ENCODE assay signal across 39 cellular contexts in the genomic region with DNA sequence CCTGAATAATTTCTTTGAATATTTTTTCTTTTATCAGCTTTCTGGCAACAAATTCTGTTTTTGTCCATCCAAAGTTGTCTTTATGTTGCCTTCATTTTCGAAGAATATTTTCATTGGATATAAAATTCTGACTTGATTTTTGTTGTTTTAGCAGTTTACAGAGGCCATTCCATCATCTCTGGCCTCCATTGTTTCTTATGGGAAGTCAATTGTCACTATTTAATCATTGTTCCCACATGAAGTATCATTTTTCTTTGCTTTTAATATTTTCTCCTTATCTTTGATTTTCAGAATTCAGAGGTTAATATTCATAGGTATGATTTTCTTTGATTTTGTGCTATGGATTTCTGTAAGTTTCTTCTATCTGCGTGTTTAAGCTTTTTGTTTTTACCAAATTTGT.
"Had no signal": no experiment of that assay in that cellular context is flagged by ENCODE, and none has a peak within 500 bp of the region (broad histone marks: within the 10 kb centered on the region; RNA-seq: fewer than 3 reads in every experiment).

No MANE protein-coding gene starts in this region.

- H3K9me3 Mint-ChIP-seq: activated naive CD4-positive, alpha-beta T cell treated with anti-CD3 and anti-CD28 coated beads, Interleukin-2, amount 10 ng/mL, durations not matched to agents 7 days and 5 days; activated naive CD8-positive, alpha-beta T cell treated with anti-CD3 and anti-CD28 coated beads, Interleukin-2, amount 10 ng/mL, durations not matched to agents 7 days and 5 days; activated T-helper 1 cell treated with anti-CD3 and anti-CD28 coated beads, Interleukin-12 subunit alpha, Interleukin-12 subunit beta, Interleukin-2, Interleukin-4 antibody, amounts not matched to agents 30 ng/mL and 10 ng/mL and 1 ng/mL, durations not matched to agents 14 hours and 24 hours and 36 hours; activated T-helper 2 cell treated with anti-CD3 and anti-CD28 coated beads, Interferon-gamma antibody, Interleukin-2, Interleukin-4, amounts not matched to agents 10 μg/mL and 5 μg/mL and 100 μg/mL, durations not matched to agents 14 hours and 24 hours and 36 hours; central memory CD8-positive, alpha-beta T cell had no signal

- H3K27ac ChIP-seq: adrenal gland, ascending aorta, body of pancreas, brain microvascular endothelial cell, breast epithelium, cardiac muscle cell had no signal

- DNase-seq: activated effector memory CD4-positive, alpha-beta T cell treated with anti-CD3 and anti-CD28 coated beads, Interleukin-2, amount 50 U/mL, for 16 hours; activated effector memory CD4-positive, alpha-beta T cell treated with Interleukin-2 at 50 U/mL for 16 hours; activated gamma-delta T cell; activated gamma-delta T cell treated with Interleukin-2 at 50 U/mL for 16 hours; activated naive CD4-positive, alpha-beta T cell; activated naive CD4-positive, alpha-beta T cell treated with anti-CD3 and anti-CD28 coated beads for 36 hours; activated naive CD4-positive, alpha-beta T cell treated with anti-CD3 and anti-CD28 coated beads, Interleukin-2, amount 10 ng/mL, durations not matched to agents 7 days and 5 days; activated naive CD4-positive, alpha-beta T cell treated with anti-CD3 and anti-CD28 coated beads, Interleukin-2, amount 50 U/mL, for 16 hours; activated naive CD4-positive, alpha-beta T cell treated with Interleukin-2 at 50 U/mL for 16 hours; activated naive CD8-positive, alpha-beta T cell treated with anti-CD3 and anti-CD28 coated beads for 36 hours; activated naive CD8-positive, alpha-beta T cell treated with anti-CD3 and anti-CD28 coated beads, Interleukin-2, amount 10 ng/mL, durations not matched to agents 7 days and 5 days; activated naive CD8-positive, alpha-beta T cell treated with anti-CD3 and anti-CD28 coated beads, Interleukin-2, amount 50 U/mL, for 24 hours; activated T-cell treated with anti-CD3 and anti-CD28 coated beads, Interleukin-2, amount 50 U/mL, for 1 hour; activated T-cell treated with anti-CD3 and anti-CD28 coated beads, Interleukin-2, amount 50 U/mL, for 24 hours; activated T-cell treated with anti-CD3 and anti-CD28 coated beads, Interleukin-2, amount 50 U/mL, for 4 hours; activated T-cell treated with anti-CD3 and anti-CD28 coated beads, Interleukin-2, amount 50 U/mL, for 48 hours; activated T-cell treated with anti-CD3 and anti-CD28 coated beads, Interleukin-2, amount 50 U/mL, for 72 hours; adrenal gland; amniotic stem cell; amygdala; anterior cingulate cortex; aorta; body of pancreas; brain microvascular endothelial cell; caudate nucleus; central memory CD4-positive, alpha-beta T cell; cerebellar nuclear complex had no signal

- H3K4me3 ChIP-seq: adrenal gland, ascending aorta, body of pancreas, breast epithelium, cardiac muscle cell had no signal

- FAIRE-seq: astrocyte, bronchial epithelial cell had no signal

- H3K4me1 ChIP-seq: adrenal gland, ascending aorta, body of pancreas, breast epithelium had no signal

- H3K27ac Mint-ChIP-seq: activated naive CD4-positive, alpha-beta T cell treated with anti-CD3 and anti-CD28 coated beads for 36 hours; activated naive CD4-positive, alpha-beta T cell treated with anti-CD3 and anti-CD28 coated beads, Interleukin-2, amount 10 ng/mL, durations not matched to agents 7 days and 5 days; activated naive CD4-positive, alpha-beta T cell treated with anti-CD3 and anti-CD28 coated beads, Interleukin-2, amount 50 U/mL, for 24 hours; activated naive CD8-positive, alpha-beta T cell; activated naive CD8-positive, alpha-beta T cell treated with anti-CD3 and anti-CD28 coated beads for 36 hours; activated naive CD8-positive, alpha-beta T cell treated with anti-CD3 and anti-CD28 coated beads, Interleukin-2, amount 10 ng/mL, durations not matched to agents 7 days and 5 days; activated naive CD8-positive, alpha-beta T cell treated with anti-CD3 and anti-CD28 coated beads, Interleukin-2, amount 50 U/mL, for 24 hours; activated T-cell treated with anti-CD3 and anti-CD28 coated beads, Interleukin-2, amount 50 U/mL, for 24 hours; activated T-cell treated with anti-CD3 and anti-CD28 coated beads, Interleukin-2, amount 50 U/mL, for 72 hours; activated T-helper 1 cell treated with anti-CD3 and anti-CD28 coated beads, Interleukin-12 subunit alpha, Interleukin-12 subunit beta, Interleukin-2, Interleukin-4 antibody, amounts not matched to agents 30 ng/mL and 10 ng/mL and 1 ng/mL, durations not matched to agents 14 hours and 24 hours and 36 hours; activated T-helper 17 cell treated with anti-CD3 and anti-CD28 coated beads, Interleukin-2, amount 50 U/mL, for 72 hours; activated T-helper 2 cell treated with anti-CD3 and anti-CD28 coated beads, Interferon-gamma antibody, Interleukin-2, Interleukin-4, amounts not matched to agents 10 μg/mL and 5 μg/mL and 100 μg/mL, durations not matched to agents 14 hours and 24 hours and 36 hours; brain had no signal

- H3K4me1 Mint-ChIP-seq: activated naive CD4-positive, alpha-beta T cell treated with anti-CD3 and anti-CD28 coated beads, Interleukin-2, amount 10 ng/mL, durations not matched to agents 7 days and 5 days; activated naive CD4-positive, alpha-beta T cell treated with anti-CD3 and anti-CD28 coated beads, Interleukin-2, amount 50 U/mL, for 24 hours; activated naive CD8-positive, alpha-beta T cell treated with anti-CD3 and anti-CD28 coated beads for 36 hours; activated naive CD8-positive, alpha-beta T cell treated with anti-CD3 and anti-CD28 coated beads, Interleukin-2, amount 10 ng/mL, durations not matched to agents 7 days and 5 days; activated naive CD8-positive, alpha-beta T cell treated with anti-CD3 and anti-CD28 coated beads, Interleukin-2, amount 50 U/mL, for 24 hours; activated T-helper 17 cell treated with anti-CD3 and anti-CD28 coated beads, Interleukin-2, amount 50 U/mL, for 72 hours; brain; central memory CD8-positive, alpha-beta T cell had no signal

- H3K27me3 ChIP-seq: adrenal gland, ascending aorta, body of pancreas, brain microvascular endothelial cell, breast epithelium, cardiac muscle cell had no signal

- H3K36me3 Mint-ChIP-seq: activated naive CD4-positive, alpha-beta T cell treated with anti-CD3 and anti-CD28 coated beads, Interleukin-2, amount 10 ng/mL, durations not matched to agents 7 days and 5 days; activated naive CD8-positive, alpha-beta T cell; activated naive CD8-positive, alpha-beta T cell treated with anti-CD3 and anti-CD28 coated beads for 36 hours; activated naive CD8-positive, alpha-beta T cell treated with anti-CD3 and anti-CD28 coated beads, Interleukin-2, amount 10 ng/mL, durations not matched to agents 7 days and 5 days; brain had no signal

- H3K9me3 ChIP-seq: ascending aorta, body of pancreas had no signal

- H3K36me3 ChIP-seq: adrenal gland, ascending aorta, brain microvascular endothelial cell, breast epithelium, cardiac muscle cell had no signal

- H3K4me3 Mint-ChIP-seq: activated naive CD4-positive, alpha-beta T cell treated with anti-CD3 and anti-CD28 coated beads for 36 hours; activated naive CD4-positive, alpha-beta T cell treated with anti-CD3 and anti-CD28 coated beads, Interleukin-2, amount 10 ng/mL, durations not matched to agents 7 days and 5 days; activated naive CD4-positive, alpha-beta T cell treated with anti-CD3 and anti-CD28 coated beads, Interleukin-2, amount 50 U/mL, for 24 hours; activated naive CD8-positive, alpha-beta T cell; activated naive CD8-positive, alpha-beta T cell treated with anti-CD3 and anti-CD28 coated beads for 36 hours; activated naive CD8-positive, alpha-beta T cell treated with anti-CD3 and anti-CD28 coated beads, Interleukin-2, amount 10 ng/mL, durations not matched to agents 7 days and 5 days; activated naive CD8-positive, alpha-beta T cell treated with anti-CD3 and anti-CD28 coated beads, Interleukin-2, amount 50 U/mL, for 24 hours; activated T-cell treated with anti-CD3 and anti-CD28 coated beads, Interleukin-2, amount 50 U/mL, for 24 hours; activated T-cell treated with anti-CD3 and anti-CD28 coated beads, Interleukin-2, amount 50 U/mL, for 4 hours; activated T-cell treated with anti-CD3 and anti-CD28 coated beads, Interleukin-2, amount 50 U/mL, for 72 hours; activated T-helper 1 cell treated with anti-CD3 and anti-CD28 coated beads, Interleukin-12 subunit alpha, Interleukin-12 subunit beta, Interleukin-2, Interleukin-4 antibody, amounts not matched to agents 30 ng/mL and 10 ng/mL and 1 ng/mL, durations not matched to agents 14 hours and 24 hours and 36 hours; activated T-helper 17 cell treated with anti-CD3 and anti-CD28 coated beads, Interleukin-2, amount 50 U/mL, for 72 hours; brain; central memory CD8-positive, alpha-beta T cell had no signal

- H3K27me3 Mint-ChIP-seq: activated naive CD4-positive, alpha-beta T cell treated with anti-CD3 and anti-CD28 coated beads, Interleukin-2, amount 10 ng/mL, durations not matched to agents 7 days and 5 days; activated naive CD8-positive, alpha-beta T cell; activated naive CD8-positive, alpha-beta T cell treated with anti-CD3 and anti-CD28 coated beads, Interleukin-2, amount 10 ng/mL, durations not matched to agents 7 days and 5 days; activated naive CD8-positive, alpha-beta T cell treated with anti-CD3 and anti-CD28 coated beads, Interleukin-2, amount 50 U/mL, for 24 hours; activated T-helper 17 cell treated with anti-CD3 and anti-CD28 coated beads, Interleukin-2, amount 50 U/mL, for 72 hours; central memory CD8-positive, alpha-beta T cell had no signal

- ATAC-seq: activated naive CD8-positive, alpha-beta T cell treated with anti-CD3 and anti-CD28 coated beads, Interleukin-2, amount 50 U/mL, for 24 hours; activated T-cell treated with anti-CD3 and anti-CD28 coated beads, Interleukin-2, amount 50 U/mL, for 4 hours; activated T-cell treated with anti-CD3 and anti-CD28 coated beads, Interleukin-2, amount 50 U/mL, for 72 hours; activated T-helper 17 cell treated with anti-CD3 and anti-CD28 coated beads, Interleukin-2, amount 50 U/mL, for 72 hours; body of pancreas had no signal
